8 cellular contexts compared by ENCODE assay signal in the genomic region with DNA sequence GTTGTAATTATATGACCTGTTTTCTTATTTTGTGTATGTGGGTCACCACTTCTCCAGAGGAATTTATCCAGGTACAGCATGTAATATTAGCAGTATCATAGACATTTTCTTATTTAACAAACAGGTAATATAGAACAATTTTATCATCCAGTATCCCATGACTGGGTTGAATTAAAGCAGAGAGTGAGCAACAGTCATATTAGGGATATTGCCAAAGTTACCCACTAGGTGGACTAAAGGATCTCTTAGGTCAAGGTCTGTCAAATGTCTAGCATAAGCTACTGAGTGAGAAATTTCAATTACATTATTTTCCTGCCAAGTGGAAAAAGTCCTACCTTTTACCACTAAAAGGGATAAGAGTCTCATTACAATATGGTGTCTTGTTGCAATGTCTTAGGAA.
A peak's percentile ranks its signal among the peaks of the same experiment; 100 is the strongest.
DNase-seq lines count a peak whose midpoint lies in the region; ATAC-seq, FAIRE-seq and TF ChIP-seq lines count a peak whose summit lies in the region.

No MANE protein-coding gene starts in this region.

- H3K27ac ChIP-seq in thoracic aorta (no peak overlapping the region), stomach (no peak overlapping the region)

- H3K36me3 Mint-ChIP-seq in Caco-2 (ENCODE audit: insufficient read depth, unreplicated experiment), result no peaks in the 10 kb centered on the region

- no peak for FAIRE-seq in bronchial epithelial cell (lab: Jason Lieb, UNC)

- no TSS peak for BruUV-seq in Caco-2 (replicated peaks; lab: Mats Ljungman, UMichigan)

- H3K9me3 Mint-ChIP-seq in Caco-2 (ENCODE audit: unreplicated experiment), result no peaks in the 10 kb centered on the region

- intact Hi-C loops in Caco-2 (cut with micrococcal nuclease; ENCODE audit: unreplicated experiment) (loop anchor here (1.0 to 2.0 kb wide), 2 partner anchors 62 to 620 kb away; no protein-coding TSS in a partner anchor), stomach (cut with DNase I; ENCODE audit: low total_unique reads) (no loop called here)

- H3K27me3 Mint-ChIP-seq in Caco-2 (ENCODE audit: insufficient read depth, unreplicated experiment), result no peaks in the 10 kb centered on the region

- no peaks in the 10 kb centered on the region for H3K4me1 Mint-ChIP-seq in Caco-2 (ENCODE audit: low read depth, unreplicated experiment)

- ATAC-seq in GM21515 (IDR thresholded peaks at IDR 0.05; ENCODE audit: unreplicated experiment) (peak; percentile 80), thoracic aorta (ENCODE audit: insufficient number of reproducible peaks, low FRiP score, low read depth) (no peak)

- TF ChIP-seq POLR2A in stomach (IDR thresholded peaks at IDR 0.05), result no peak

- H3K9me3 ChIP-seq in Caco-2 (no peaks in the 10 kb centered on the region), thoracic aorta (no peaks in the 10 kb centered on the region), stomach (no peaks in the 10 kb centered on the region)

- H3K4me3 ChIP-seq in Caco-2 (ENCODE audit: low read depth, low read length) (no peak overlapping the region), bronchial epithelial cell (ENCODE audit: low read depth, low read length) (no peak overlapping the region), thoracic aorta (no peak overlapping the region), stomach (no peak overlapping the region)

- TF ChIP-seq CTCF in Caco-2 (IDR thresholded peaks at IDR 0.05; ENCODE audit: insufficient read depth in 1 of 2, low read depth in 1 of 2, low read length in 1 of 2, severe bottlenecking in 1 of 2, unreplicated experiment in 1 of 2) (peak; percentile 53 to 55), bronchial epithelial cell (IDR thresholded peaks at IDR 0.05; ENCODE audit: insufficient read depth, low read length, severe bottlenecking) (peak; percentile 35), thoracic aorta (IDR thresholded peaks at IDR 0.05) (peak; percentile 18), stomach (IDR thresholded peaks at IDR 0.05) (no peak)

- TF ChIP-seq EP300 in stomach (IDR thresholded peaks at IDR 0.05), result no peak

- no peak overlapping the region for H3K27ac Mint-ChIP-seq in Caco-2 (ENCODE audit: unreplicated experiment)

- H3K27me3 ChIP-seq in Caco-2 (replicated peaks; ENCODE audit: control insufficient read depth, insufficient read depth, low read length) (no peaks in the 10 kb centered on the region), bronchial epithelial cell (ENCODE audit: control insufficient read depth, insufficient read depth, low read length) (no peaks in the 10 kb centered on the region), thoracic aorta (replicated peaks; ENCODE audit: insufficient read depth) (no peaks in the 10 kb centered on the region), stomach (no peaks in the 10 kb centered on the region)

- no peak overlapping the region for H3K4me3 Mint-ChIP-seq in Caco-2 (ENCODE audit: unreplicated experiment)

- H3K4me1 ChIP-seq in Caco-2 (no peaks in the 10 kb centered on the region), thoracic aorta (ENCODE audit: control insufficient read depth in 1 of 2, low read depth in 2 of 2) (no peaks in the 10 kb centered on the region), stomach (no peaks in the 10 kb centered on the region)

- CTCF ChIA-PET in Caco-2 (lab: Charles Lee), result interaction anchor here (0.6 to 1.0 kb wide), 2 partner anchors 62 to 196 kb away, joined by 3 to 22 read pairs; no protein-coding TSS in a partner anchor

- peak in 1 of 2 experiments; percentile 32 for DNase-seq in Caco-2
- DNase-seq in NCI-H1694 treated with DMSO at 0.1 percent for 48 hours (lab: John Stamatoyannopoulos, UW), result peak; percentile 59
- DNase-seq in bronchial epithelial cell (ENCODE audit: low read depth), result peak; percentile 54
- DNase-seq in thoracic aorta (ENCODE audit: low spot score), result no peak
- no peak for DNase-seq in activated naive CD4-positive, alpha-beta T cell treated with Interleukin-2 at 50 U/mL for 16 hours
- DNase-seq in stomach, result no peak
- DNase-seq in activated CD4-positive, alpha-beta T cell treated with anti-CD3 and anti-CD28 coated beads, Interleukin-2, amount 50 U/mL, for 4 hours, result no peak

- no peaks in the 10 kb centered on the region for H3K36me3 ChIP-seq in Caco-2 (ENCODE audit: control insufficient read depth, insufficient read depth, low read length)
- H3K36me3 ChIP-seq in bronchial epithelial cell (ENCODE audit: control insufficient read depth, insufficient read depth, low read length), result no peaks in the 10 kb centered on the region
- no peaks in the 10 kb centered on the region for H3K36me3 ChIP-seq in thoracic aorta
- H3K36me3 ChIP-seq in stomach, result no peaks in the 10 kb centered on the region

- POLR2A ChIA-PET in Caco-2 (lab: Charles Lee), result no interaction called here

Comparison
In these comparisons a context has a peak if more than half of its experiments do, and no peak if none do; other contexts are left out.
1. DNase-seq: peak in NCI-H1694 treated with DMSO at 0.1 percent for 48 hours (single experiment) and bronchial epithelial cell (single experiment); none in thoracic aorta (single experiment), activated naive CD4-positive, alpha-beta T cell treated with Interleukin-2 at 50 U/mL for 16 hours (single experiment), stomach (single experiment) and activated CD4-positive, alpha-beta T cell treated with anti-CD3 and anti-CD28 coated beads, Interleukin-2, amount 50 U/mL, for 4 hours (0 of 2).
2. CTCF ChIP-seq: peak in Caco-2 (2 of 2), bronchial epithelial cell (single experiment) and thoracic aorta (single experiment); none in stomach (0 of 7).